ENCODE assay signal across 28 cellular contexts in genomic region chr10:19853839-19854238, GRCh38. TPM values are rescaled to one million over a fixed set of nuclear protein-coding genes. Genes with fewer than 3 reads are reported as not detected.
DNase-seq lines count a peak whose midpoint lies in the region; ATAC-seq, FAIRE-seq and TF ChIP-seq lines count a peak whose summit lies in the region.
"Had no signal": no experiment of that assay in that cellular context is flagged by ENCODE, and none has a peak within 500 bp of the region (broad histone marks: within the 10 kb centered on the region; RNA-seq: fewer than 3 reads in every experiment).

No MANE protein-coding gene starts in this region.

- no peak overlapping the region for H3K27ac Mint-ChIP-seq in natural killer cell
- H3K27ac Mint-ChIP-seq: B cell; CD8-positive, alpha-beta T cell had no signal

- DNase-seq in SK-N-SH = peak; percentile 20
- DNase-seq in H1 (ENCODE audit: low read depth in 1 of 2, low spot score in 2 of 2) = no peak
- no peak for DNase-seq in mesenchymal stem cell
- no peak for DNase-seq in natural killer cell
- DNase-seq in H4 (ENCODE audit: low spot score) = no peak
- DNase-seq in NCI-H2029 treated with DMSO at 0.1 percent for 48 hours (lab: John Stamatoyannopoulos, UW) = no peak
- DNase-seq: CD8-positive, alpha-beta T cell; DND-41; H7; Kasumi-1; MV-4-11; NCI-H1105; NCI-H1436 treated with DMSO at 0.1 percent for 48 hours; NCI-H187 treated with DMSO at 0.1 percent for 48 hours; NCI-H2107; NCI-H446; NCI-H524 treated with DMSO at 0.1 percent for 48 hours; NCI-H82; SHP77 had no signal

- CTCF ChIA-PET in SK-N-SH (lab: Yijun Ruan, JAX) (no interaction called here), H1 (lab: Charles Lee; ENCODE audit: partially characterized antibody) (no interaction called here)

- H2AFZ ChIP-seq in SK-N-SH (ENCODE audit: low read depth) (no peak overlapping the region), H1 (ENCODE audit: low read length) (no peak overlapping the region), mesenchymal stem cell (ENCODE audit: low read depth, low read length) (no peak overlapping the region)

- H3K4me1 ChIP-seq in SK-N-SH (ENCODE audit: control insufficient read depth in 1 of 2, insufficient read depth in 2 of 2, low read depth in 1 of 2, low read length in 1 of 2) (peaks cover 0 to 15% of the 10 kb centered on the region in 2 experiments; a peak in 2 of 4 replicates), H1 (replicated peaks in 1 of 4; ENCODE audit: control insufficient read depth in 3 of 4, insufficient read depth in 4 of 4, low read length in 3 of 4) (peaks cover 0 to 3% (median 0%) of the 10 kb centered on the region in 4 experiments; a peak in 1 of 7 replicates), mesenchymal stem cell (ENCODE audit: control insufficient read depth, insufficient read depth, low read depth, low read length) (peaks cover 6% of the 10 kb centered on the region)

- TF ChIP-seq RAD21 in SK-N-SH (IDR thresholded peaks at IDR 0.05; ENCODE audit: low read length) (no peak), H1 (IDR thresholded peaks at IDR 0.05 in 1 of 2, conservative IDR thresholded peaks at IDR 0.05 in 1 of 2; ENCODE audit: low read depth in 2 of 2, low read length in 2 of 2) (no peak)

- no peak overlapping the region for H2BK20ac ChIP-seq in H1 (ENCODE audit: low read length)

- POLR2A ChIA-PET in SK-N-SH (lab: Yijun Ruan, JAX) = no interaction called here
- POLR2A ChIA-PET in H1 (lab: Charles Lee; ENCODE audit: partially characterized antibody) = no interaction called here

- H2AK5ac ChIP-seq in H1 (ENCODE audit: low read depth, low read length) = no peak overlapping the region
- peak overlapping the region; percentile 70 for H2AK5ac ChIP-seq in mesenchymal stem cell (ENCODE audit: low read length, severe bottlenecking)

- no peaks in the 10 kb centered on the region for H3K9me2 ChIP-seq in SK-N-SH

- no peak overlapping the region for H2BK120ac ChIP-seq in H1 (replicated peaks; ENCODE audit: low read depth, low read length)
- no peak overlapping the region for H2BK120ac ChIP-seq in mesenchymal stem cell (ENCODE audit: low read depth, low read length)

- H3K36me3 Mint-ChIP-seq in natural killer cell = no peaks in the 10 kb centered on the region
- H3K36me3 Mint-ChIP-seq: CD8-positive, alpha-beta T cell had no signal

- H3K27ac ChIP-seq in SK-N-SH (ENCODE audit: low read depth in 2 of 2, low read length in 1 of 2) = peak overlapping the region in 1 of 2 experiments; percentile 60; a peak in 1 of 4 replicates
- H3K27ac ChIP-seq in H1 (ENCODE audit: low read depth, low read length) = no peak overlapping the region
- H3K27ac ChIP-seq in mesenchymal stem cell (ENCODE audit: low read length, poor library complexity, severe bottlenecking) = no peak overlapping the region
- H3K27ac ChIP-seq: 22Rv1, C4-2B, RWPE1 had no signal

- H3K9ac ChIP-seq in SK-N-SH (no peak overlapping the region), H1 (replicated peaks in 1 of 4; ENCODE audit: extremely low read depth in 1 of 4, low read depth in 3 of 4, low read length in 3 of 4) (no peak overlapping the region), mesenchymal stem cell (ENCODE audit: low read length) (no peak overlapping the region)

- no peaks in the 10 kb centered on the region; the same call in 1 of the 2 replicates for H3K23me2 ChIP-seq in H1 (ENCODE audit: low read depth, low read length)

- WGBS in SK-N-SH (ENCODE audit: low lambda C conversion rate) = 35% methylated on average over 3 of the region's 5 CpGs
- WGBS in H1 (ENCODE audit: extremely low coverage in 1 of 2, insufficient coverage in 1 of 2, insufficient read length in 1 of 2, insufficient replicate concordance in 2 of 2, low coverage in 1 of 2, low lambda C conversion rate in 2 of 2, missing lambda C conversion rate in 1 of 2), 2 experiments = 76% methylated on average over 5 of the region's 5 CpGs; no CpG with 5 or more reads in 1 of the 2 experiments
- 55% methylated on average over 5 of the region's 5 CpGs for WGBS in mesenchymal stem cell

- H3K9me3 Mint-ChIP-seq in natural killer cell = peaks cover 0 to 4% of the 10 kb centered on the region in 2 donors

- no peak for FAIRE-seq in H1 (lab: Jason Lieb, UNC)
- FAIRE-seq: GM12892, GM19239, K562 had no signal

- H3K18ac ChIP-seq in H1 (ENCODE audit: extremely low read depth, low read length) = no peak overlapping the region
- no peak overlapping the region for H3K18ac ChIP-seq in mesenchymal stem cell (ENCODE audit: low read depth in 1 of 2, low read length in 2 of 2)

- H2BK15ac ChIP-seq in H1 (ENCODE audit: low read length) (no peak overlapping the region), mesenchymal stem cell (ENCODE audit: low read depth, poor library complexity, severe bottlenecking) (no peak overlapping the region)

- TF ChIP-seq EP300 in SK-N-SH (IDR thresholded peaks at IDR 0.05; ENCODE audit: borderline replicate concordance in 1 of 2, low read depth in 1 of 2, low read length in 1 of 2) (no peak), H1 (IDR thresholded peaks at IDR 0.05; ENCODE audit: borderline replicate concordance in 1 of 2, low read depth in 2 of 2, low read length in 2 of 2) (no peak)

- H2BK12ac ChIP-seq in H1 (ENCODE audit: low read depth, low read length) (no peak overlapping the region), mesenchymal stem cell (ENCODE audit: low read length in 2 of 2) (peak overlapping the region in 1 of 2 experiments; percentile 24)

- no peak for TF ChIP-seq POLR2A in H1 (IDR thresholded peaks at IDR 0.05; ENCODE audit: control extremely low read depth in 1 of 2, low read depth in 2 of 2, low read length in 2 of 2)

- no peaks in the 10 kb centered on the region for H3K79me2 ChIP-seq in SK-N-SH (ENCODE audit: insufficient read depth)
- peaks cover 0 to 89% of the 10 kb centered on the region in 2 experiments; a peak in 3 of 4 replicates for H3K79me2 ChIP-seq in H1 (ENCODE audit: control insufficient read depth in 1 of 2, insufficient read depth in 2 of 2, low read length in 2 of 2)

- H3K4me3 ChIP-seq in SK-N-SH (ENCODE audit: low read depth in 2 of 2, low read length in 1 of 2) (no peak overlapping the region), H1 (ENCODE audit: extremely low read depth in 1 of 4, insufficient read depth in 2 of 4, low read depth in 3 of 4, low read length in 4 of 4) (no peak overlapping the region), mesenchymal stem cell (ENCODE audit: insufficient read depth in 1 of 2, low read depth in 1 of 2, low read length in 2 of 2) (no peak overlapping the region)
- H3K4me3 ChIP-seq: K562 had no signal

- no peak overlapping the region for H3K4ac ChIP-seq in H1 (replicated peaks; ENCODE audit: insufficient read length, low read depth, low read length)
- peak overlapping the region in 1 of 2 experiments; percentile 47 for H3K4ac ChIP-seq in mesenchymal stem cell (ENCODE audit: low read depth in 1 of 2, low read length in 2 of 2)

- H3K27me3 ChIP-seq in SK-N-SH (ENCODE audit: insufficient read depth) = no peaks in the 10 kb centered on the region
- H3K27me3 ChIP-seq in H1 (replicated peaks in 1 of 4; ENCODE audit: control insufficient read depth in 3 of 4, extremely low read depth in 1 of 4, insufficient read depth in 3 of 4, low read length in 3 of 4) = no peaks in the 10 kb centered on the region
- H3K27me3 ChIP-seq in mesenchymal stem cell (ENCODE audit: control insufficient read depth in 1 of 2, insufficient read depth in 1 of 2, low read length in 2 of 2) = no peaks in the 10 kb centered on the region

- intact Hi-C loops in natural killer cell (cut with micrococcal nuclease) = no loop called here

- H4K91ac ChIP-seq in H1 (replicated peaks; ENCODE audit: insufficient read length, low read length) (no peak overlapping the region), mesenchymal stem cell (ENCODE audit: low read length) (no peak overlapping the region)

- ATAC-seq in SK-N-SH treated with all-trans-retinoic acid at 6 μM for 48 hours = no peak
- no peak for ATAC-seq in HG02884 (IDR thresholded peaks at IDR 0.05; ENCODE audit: unreplicated experiment)
- ATAC-seq in natural killer cell = no peak
- ATAC-seq: CD8-positive, alpha-beta T cell; K562 had no signal

- H3K14ac ChIP-seq in H1 (ENCODE audit: insufficient read length) (no peak overlapping the region), mesenchymal stem cell (ENCODE audit: low read length in 2 of 2) (peak overlapping the region in 1 of 2 experiments; percentile 65)

- H4K5ac ChIP-seq in H1 (ENCODE audit: insufficient read length, low read depth, low read length) = no peak overlapping the region

- TF ChIP-seq CTCF in SK-N-SH (IDR thresholded peaks at IDR 0.05) (no peak), H1 (IDR thresholded peaks at IDR 0.05; ENCODE audit: control extremely low read depth in 1 of 3, insufficient read depth in 1 of 3, low read depth in 1 of 3, low read length in 3 of 3) (no peak), natural killer cell (IDR thresholded peaks at IDR 0.05) (no peak)

- H3K79me1 ChIP-seq in H1 (ENCODE audit: low read depth, low read length) (no peaks in the 10 kb centered on the region; the same call in 1 of the 2 replicates), mesenchymal stem cell (replicated peaks; ENCODE audit: low read length, poor library complexity, severe bottlenecking) (peaks cover 3% of the 10 kb centered on the region)

- H3K56ac ChIP-seq in H1 (replicated peaks; ENCODE audit: insufficient read length, low read depth, low read length) = no peak overlapping the region

- H2BK5ac ChIP-seq in H1 (ENCODE audit: low read depth, low read length) = no peak overlapping the region
- H2BK5ac ChIP-seq in mesenchymal stem cell (ENCODE audit: low read depth, low read length, poor library complexity, severe bottlenecking) = no peak overlapping the region

- no peaks in the 10 kb centered on the region for H3F3A ChIP-seq in SK-N-SH (replicated peaks; ENCODE audit: insufficient read depth)

- no peaks in the 10 kb centered on the region for H3K27me3 Mint-ChIP-seq in natural killer cell (ENCODE audit: low read depth in 2 of 2)
- H3K27me3 Mint-ChIP-seq: B cell had no signal

- H3K9me3 ChIP-seq in SK-N-SH = no peaks in the 10 kb centered on the region
- no peaks in the 10 kb centered on the region for H3K9me3 ChIP-seq in H1 (ENCODE audit: insufficient read depth in 2 of 2, low read depth in 1 of 2, low read length in 1 of 2)
- H3K9me3 ChIP-seq in mesenchymal stem cell (ENCODE audit: control insufficient read depth, low read length) = no peaks in the 10 kb centered on the region

- H3K23ac ChIP-seq in H1 (ENCODE audit: insufficient read length) (no peak overlapping the region), mesenchymal stem cell (ENCODE audit: low read length in 2 of 2) (no peak overlapping the region)

- H3K4me2 ChIP-seq in SK-N-SH (no peak overlapping the region), H1 (ENCODE audit: insufficient read depth in 1 of 2, low read depth in 2 of 2, low read length in 2 of 2) (no peak overlapping the region), mesenchymal stem cell (ENCODE audit: low read length, poor library complexity, severe bottlenecking) (no peak overlapping the region)

- peaks cover 8 to 14% of the 10 kb centered on the region in 2 donors for H3K4me1 Mint-ChIP-seq in natural killer cell
- H3K4me1 Mint-ChIP-seq: B cell had no signal

- H3K36me3 ChIP-seq in SK-N-SH (replicated peaks in 1 of 2; ENCODE audit: control insufficient read depth in 1 of 2, insufficient read depth in 2 of 2, low read length in 1 of 2) (no peaks in the 10 kb centered on the region), H1 (ENCODE audit: control insufficient read depth in 2 of 4, insufficient read depth in 4 of 4, low read length in 3 of 4) (no peaks in the 10 kb centered on the region), mesenchymal stem cell (ENCODE audit: control insufficient read depth in 1 of 2, insufficient read depth in 2 of 2, low read depth in 1 of 2, low read length in 2 of 2) (no peaks in the 10 kb centered on the region)

- H4K8ac ChIP-seq in H1 (ENCODE audit: extremely low read depth, insufficient read depth, low read length) (peak overlapping the region; percentile 54; the same call in 1 of the 2 replicates), mesenchymal stem cell (ENCODE audit: low read length) (no peak overlapping the region)

- no peaks in the 10 kb centered on the region for H4K20me1 ChIP-seq in SK-N-SH (ENCODE audit: insufficient read depth)
- H4K20me1 ChIP-seq in H1 (replicated peaks in 1 of 2; ENCODE audit: control insufficient read depth in 1 of 2, insufficient read depth in 2 of 2, low read length in 2 of 2) = no peaks in the 10 kb centered on the region

- no peak overlapping the region for H3K4me3 Mint-ChIP-seq in natural killer cell
- H3K4me3 Mint-ChIP-seq: B cell; CD8-positive, alpha-beta T cell had no signal

RNA-seq across cellular contexts. Expression of gene PLXDC2, which starts 37.6 kb away (rescaled TPM):
- polyA plus RNA-seq in SK-N-SH (2012; rRNA removed) (2.5 and 3.0 TPM in 2 replicates), H1 (2011; rRNA removed) (11.3 and 23.0 TPM in 2 replicates)
- 1.8 and 1.9 TPM in 2 replicates for polyA plus RNA-seq in SK-N-SH (2012; cell fraction: cytosol; rRNA removed)
- 1.5 and 3.6 TPM in 2 replicates for polyA plus RNA-seq in SK-N-SH (2012; cell fraction: nucleus; rRNA removed)
- total RNA-seq in H1 (2021; fragmentation: NEBNext Ultra II Directional; extraction: Animal tissue kit (Norgen Biotek cat#: 25700)) = 40.1 and 40.5 TPM in 2 replicates
- 16.4 TPM for polyA plus RNA-seq in H1 (2011; cell fraction: cytosol; rRNA removed)
- polyA plus RNA-seq in H1 (2011; cell fraction: nucleus; rRNA removed) = 24.7 TPM
- 16.7 to 24.1 TPM (median 19.4 TPM) in 4 replicates for polyA plus RNA-seq in H1 (2012, experiment 1 of 2)
- 3.3 TPM for polyA plus RNA-seq in H1 (2012, experiment 2 of 2)
- 38.8 TPM for polyA plus RNA-seq in H1 (2013, experiment 1 of 2)
- polyA plus RNA-seq in H1 (2013, experiment 2 of 2) = 39.9 TPM
- 60.9 and 99.3 TPM in 2 replicates for polyA minus RNA-seq in H1 (2011; rRNA and poly(A)+ RNA removed)
- 22.5 TPM for polyA minus RNA-seq in H1 (2011; cell fraction: cytosol; rRNA and poly(A)+ RNA removed)
- 80.5 TPM for polyA minus RNA-seq in H1 (2011; cell fraction: nucleus; rRNA and poly(A)+ RNA removed)
- 67.1 TPM for polyA plus RNA-seq in mesenchymal stem cell (2013, experiment 1 of 2)
- 66.9 TPM for polyA plus RNA-seq in mesenchymal stem cell (2013, experiment 2 of 2)
- 10 to 100 TPM; 16.9 to 22.9 (median 21.6) TPM for total RNA-seq in natural killer cell
- 27.9 and 30.3 TPM in 2 replicates for total RNA-seq in H4 (2014; rRNA removed; shearing (Covaris generic))
